Comparison of ENCODE assay signal across 27 cellular contexts in the genomic region with DNA sequence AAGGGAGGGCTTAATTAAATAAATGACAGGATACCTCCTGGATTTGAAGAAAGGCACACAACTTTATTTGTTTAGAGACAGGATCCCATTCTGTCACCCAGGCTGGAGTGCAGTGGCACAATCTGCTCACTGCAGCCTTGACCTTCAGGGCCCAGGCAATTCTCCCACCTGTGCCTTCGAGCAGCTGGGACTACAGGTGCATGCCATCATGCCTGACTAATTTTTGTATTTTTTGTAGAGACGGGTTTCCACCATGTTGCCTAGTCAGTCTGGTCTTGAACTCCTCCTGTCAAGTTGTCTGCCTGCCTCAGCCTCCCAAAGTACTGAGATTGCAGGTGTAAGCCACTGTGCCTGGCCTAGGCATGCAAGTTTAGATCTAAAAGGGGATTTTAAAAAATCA.
"Had no signal": no experiment of that assay in that cellular context is flagged by ENCODE, and none has a peak within 500 bp of the region (broad histone marks: within the 10 kb centered on the region; RNA-seq: fewer than 3 reads in every experiment).

No MANE protein-coding gene starts in this region.

- H3K27me3 ChIP-seq: right atrium auricular region, suprapubic skin, transverse colon, upper lobe of right lung, uterus had no signal

- H3K36me3 ChIP-seq: lower lobe of right lung, prostate gland, right atrium auricular region, suprapubic skin, transverse colon, upper lobe of right lung, uterus had no signal

- H3K4me3 ChIP-seq: dorsolateral prefrontal cortex, lower lobe of right lung, prostate gland, right atrium auricular region, smooth muscle cell, suprapubic skin, transverse colon, upper lobe of right lung, uterus had no signal

- H3K4me1 ChIP-seq: lower lobe of right lung, prostate gland, right atrium auricular region, suprapubic skin, upper lobe of right lung, uterus had no signal

- FAIRE-seq: frontal cortex had no signal

- H3K4me2 ChIP-seq: smooth muscle cell had no signal

- H3K27ac ChIP-seq: dorsolateral prefrontal cortex, lower lobe of right lung, prostate gland, right atrium auricular region, suprapubic skin, transverse colon, upper lobe of right lung, uterus had no signal

- H3K9me3 ChIP-seq: lower lobe of right lung, prostate gland, right atrium auricular region, suprapubic skin, transverse colon, upper lobe of right lung, uterus had no signal

- ATAC-seq: left colon; left ventricle myocardium superior; lower lobe of right lung; naive thymus-derived CD8-positive, alpha-beta T cell; sciatic nerve; stimulated activated naive CD8-positive, alpha-beta T cell treated with anti-CD3 and anti-CD28 coated beads, Interleukin-15, amount 100 ng/mL, for 72 hours; upper lobe of right lung had no signal

- DNase-seq: dorsolateral prefrontal cortex; effector CD4-positive, alpha-beta T cell; hypothalamus; immature natural killer cell; islet precursor cell; kidney glomerular epithelial cell; left colon; left ventricle myocardium superior; lower lobe of right lung; naive thymus-derived CD8-positive, alpha-beta T cell; nephron progenitor cell; nucleus accumbens; stimulated activated CD4-positive, alpha-beta T cell treated with anti-CD3 and anti-CD28 coated beads, Interleukin-12 subunit alpha, Interleukin-12 subunit beta, amount 100 ng/mL, for 4 hours; stimulated activated CD4-positive, alpha-beta T cell treated with anti-CD3 and anti-CD28 coated beads, Interleukin-1b, Interleukin-23, amount 100 ng/mL, for 48 hours; stimulated activated CD4-positive, alpha-beta T cell treated with anti-CD3 and anti-CD28 coated beads, Interleukin-4, amount 100 ng/mL, for 1 hour; stimulated activated CD8-positive, alpha-beta memory T cell treated with anti-CD3 and anti-CD28 coated beads, Interleukin-4, amount 100 ng/mL, for 48 hours; stimulated activated naive CD4-positive, alpha-beta T cell; stimulated activated naive CD8-positive, alpha-beta T cell treated with anti-CD3 and anti-CD28 coated beads, Interleukin-15, amount 100 ng/mL, for 72 hours; transverse colon; upper lobe of right lung; uterus had no signal
